ENCODE assay signal across 1 cellular context in genomic region chr17:5486206-5487124, GRCh38.
TF ChIP-seq lines count a peak whose summit lies in the region.

Gene MIS12 (plus strand): TSS chr17:5486566. CDS start chr17:5488863, 2,297 bp downstream.

TF ChIP-seq in GM23338, 12 proteins besides CTCF, POLR2A, EP300 and RAD21:
- TF ChIP-seq ZNF462 (CRISPR knock-in tag; IDR thresholded peaks at IDR 0.05): no peak
- peak; percentile 79 for TF ChIP-seq ETS1 (IDR thresholded peaks at IDR 0.05)
- peak; percentile 83 for TF ChIP-seq CREB1 (CRISPR knock-in tag; IDR thresholded peaks at IDR 0.05; ENCODE audit: low read depth)
- TF ChIP-seq REST (IDR thresholded peaks at IDR 0.05; ENCODE audit: unreplicated experiment): no peak
- no peak for TF ChIP-seq ZNF114 (CRISPR knock-in tag; IDR thresholded peaks at IDR 0.05)
- no peak for TF ChIP-seq EZH2 (IDR thresholded peaks at IDR 0.05; ENCODE audit: low read depth, unreplicated experiment)
- TF ChIP-seq NANOG (IDR thresholded peaks at IDR 0.05; ENCODE audit: borderline replicate concordance): no peak
- no peak for TF ChIP-seq JUNB (IDR thresholded peaks at IDR 0.05; ENCODE audit: unreplicated experiment)
- TF ChIP-seq STAT1 (IDR thresholded peaks at IDR 0.05; ENCODE audit: unreplicated experiment): no peak
- peak; percentile 85 for TF ChIP-seq POLR2AphosphoS5 (IDR thresholded peaks at IDR 0.05; ENCODE audit: low read depth)
- no peak for TF ChIP-seq EZH2phosphoT487 (IDR thresholded peaks at IDR 0.05; ENCODE audit: unreplicated experiment)
- TF ChIP-seq ZNF331 (CRISPR knock-in tag; IDR thresholded peaks at IDR 0.05; ENCODE audit: low read depth): no peak
